In genomic region chr1:231926933-231927332, GRCh38 we compare ENCODE assay signal across 27 cellular contexts.
"Had no signal": no experiment of that assay in that cellular context is flagged by ENCODE, and none has a peak within 500 bp of the region (broad histone marks: within the 10 kb centered on the region; RNA-seq: fewer than 3 reads in every experiment).

No MANE protein-coding gene starts in this region.

- H3K27me3 ChIP-seq: adrenal gland, body of pancreas, colonic mucosa, esophagus squamous epithelium, gastroesophageal sphincter had no signal

- H3K4me3 ChIP-seq: adrenal gland, body of pancreas, colonic mucosa, esophagus squamous epithelium, gastroesophageal sphincter had no signal

- DNase-seq: activated CD4-positive, alpha-beta memory T cell treated with anti-CD3 and anti-CD28 coated beads for 36 hours; activated CD4-positive, alpha-beta T cell treated with anti-CD3 and anti-CD28 coated beads for 36 hours; activated CD4-positive, alpha-beta T cell treated with anti-CD3 and anti-CD28 coated beads, Interleukin-2, amount 10 ng/mL, durations not matched to agents 24 days and 14 days; activated CD4-positive, CD25-positive, alpha-beta regulatory T cell; activated CD4-positive, CD25-positive, alpha-beta regulatory T cell treated with anti-CD3 and anti-CD28 coated beads, Interleukin-2, amount 50 U/mL, for 72 hours; activated CD8-positive, alpha-beta memory T cell treated with anti-CD3 and anti-CD28 coated beads, Interleukin-2, amount 10 ng/mL, durations not matched to agents 7 days and 5 days; activated CD8-positive, alpha-beta memory T cell treated with anti-CD3 and anti-CD28 coated beads, Interleukin-2, amount 50 U/mL, for 4 hours; activated CD8-positive, alpha-beta T cell treated with anti-CD3 and anti-CD28 coated beads, Interleukin-2, amount 10 ng/mL, durations not matched to agents 7 days and 5 days; activated effector memory CD4-positive, alpha-beta T cell treated with anti-CD3 and anti-CD28 coated beads, Interleukin-2, amount 50 U/mL, for 16 hours; activated naive CD4-positive, alpha-beta T cell treated with anti-CD3 and anti-CD28 coated beads for 36 hours; activated naive CD8-positive, alpha-beta T cell treated with anti-CD3 and anti-CD28 coated beads for 36 hours; activated naive CD8-positive, alpha-beta T cell treated with anti-CD3 and anti-CD28 coated beads, Interleukin-2, amount 50 U/mL, for 24 hours; activated T-cell treated with anti-CD3 and anti-CD28 coated beads, Interleukin-2, amount 50 U/mL, for 1 hour; activated T-cell treated with anti-CD3 and anti-CD28 coated beads, Interleukin-2, amount 50 U/mL, for 48 hours; adrenal gland; amygdala; aorta; body of pancreas; central memory CD4-positive, alpha-beta T cell; cerebellar nuclear complex; colonic mucosa; effector CD8-positive, alpha-beta T cell; esophagus squamous epithelium; foreskin melanocyte; T-helper 2 cell had no signal

- H3K9me3 ChIP-seq: adrenal gland, colonic mucosa had no signal

- ATAC-seq: activated CD8-positive, alpha-beta memory T cell treated with anti-CD3 and anti-CD28 coated beads, Interleukin-2, amount 10 ng/mL, durations not matched to agents 7 days and 5 days; activated CD8-positive, alpha-beta T cell treated with anti-CD3 and anti-CD28 coated beads, Interleukin-2, amount 10 ng/mL, durations not matched to agents 7 days and 5 days; body of pancreas; gastroesophageal sphincter had no signal

- H3K27ac ChIP-seq: adrenal gland, body of pancreas, colonic mucosa, epithelial cell of prostate, esophagus squamous epithelium, gastroesophageal sphincter had no signal

- H3K36me3 ChIP-seq: adrenal gland, colonic mucosa, esophagus squamous epithelium, gastroesophageal sphincter had no signal

- H3K4me1 ChIP-seq: adrenal gland, body of pancreas, colonic mucosa had no signal
